1 cellular context compared by ENCODE assay signal in the genomic region with DNA sequence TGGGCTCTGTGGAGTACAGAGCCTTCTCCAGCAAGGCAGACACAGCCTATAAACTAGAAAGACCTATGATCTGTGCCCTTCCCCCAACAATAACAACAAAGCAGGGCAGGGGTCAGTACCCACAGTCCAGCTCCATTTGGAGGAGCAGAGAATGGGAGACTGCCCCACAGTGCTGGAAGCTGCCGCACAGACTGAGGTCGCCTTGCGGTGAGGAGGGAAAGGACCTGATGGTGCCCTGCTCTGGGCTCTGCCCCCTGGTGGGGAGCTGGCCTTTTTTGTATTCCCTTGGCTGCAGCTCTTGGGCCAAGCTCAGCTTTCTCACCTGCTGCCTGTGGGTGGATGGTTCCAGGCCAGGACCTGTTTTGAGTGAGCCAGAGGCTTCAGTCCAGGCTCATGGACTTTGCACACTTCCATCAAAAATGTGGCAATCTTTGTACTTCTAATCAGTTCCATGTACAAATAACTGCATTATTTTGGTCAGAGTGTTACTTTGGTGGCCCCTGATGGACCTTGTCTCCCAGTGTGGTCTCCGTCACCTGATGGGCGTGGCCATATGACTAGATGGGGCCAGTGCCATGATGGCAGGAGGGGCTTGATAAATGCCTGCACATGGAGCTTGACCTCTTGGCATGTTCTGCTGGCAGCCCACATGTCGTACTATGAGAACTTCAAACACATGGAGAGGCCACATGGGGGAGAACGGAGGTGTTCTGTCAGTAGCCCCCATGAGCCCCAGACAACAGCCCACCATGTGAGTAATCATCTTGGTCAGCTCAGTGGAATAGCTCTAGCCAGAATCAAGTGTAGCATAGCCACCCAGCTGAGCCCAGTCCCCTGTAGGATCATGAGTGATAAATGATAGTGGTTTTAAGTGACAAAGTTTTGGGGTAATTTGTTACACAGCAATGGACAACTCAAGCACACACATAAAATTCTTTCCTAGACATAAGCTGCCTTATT.
TF ChIP-seq lines count a peak whose summit lies in the region.

No MANE protein-coding gene starts in this region.

TF ChIP-seq in HepG2, 621 proteins besides CTCF, POLR2A, EP300 and RAD21 (continued from another document and continues in another):
- TF ChIP-seq, protein P1, sequence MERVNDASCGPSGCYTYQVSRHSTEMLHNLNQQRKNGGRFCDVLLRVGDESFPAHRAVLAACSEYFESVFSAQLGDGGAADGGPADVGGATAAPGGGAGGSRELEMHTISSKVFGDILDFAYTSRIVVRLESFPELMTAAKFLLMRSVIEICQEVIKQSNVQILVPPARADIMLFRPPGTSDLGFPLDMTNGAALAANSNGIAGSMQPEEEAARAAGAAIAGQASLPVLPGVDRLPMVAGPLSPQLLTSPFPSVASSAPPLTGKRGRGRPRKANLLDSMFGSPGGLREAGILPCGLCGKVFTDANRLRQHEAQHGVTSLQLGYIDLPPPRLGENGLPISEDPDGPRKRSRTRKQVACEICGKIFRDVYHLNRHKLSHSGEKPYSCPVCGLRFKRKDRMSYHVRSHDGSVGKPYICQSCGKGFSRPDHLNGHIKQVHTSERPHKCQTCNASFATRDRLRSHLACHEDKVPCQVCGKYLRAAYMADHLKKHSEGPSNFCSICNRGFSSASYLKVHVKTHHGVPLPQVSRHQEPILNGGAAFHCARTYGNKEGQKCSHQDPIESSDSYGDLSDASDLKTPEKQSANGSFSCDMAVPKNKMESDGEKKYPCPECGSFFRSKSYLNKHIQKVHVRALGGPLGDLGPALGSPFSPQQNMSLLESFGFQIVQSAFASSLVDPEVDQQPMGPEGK (CRISPR knock-in tag; IDR thresholded peaks at IDR 0.05): peak; percentile 50
- TF ChIP-seq, protein P2, sequence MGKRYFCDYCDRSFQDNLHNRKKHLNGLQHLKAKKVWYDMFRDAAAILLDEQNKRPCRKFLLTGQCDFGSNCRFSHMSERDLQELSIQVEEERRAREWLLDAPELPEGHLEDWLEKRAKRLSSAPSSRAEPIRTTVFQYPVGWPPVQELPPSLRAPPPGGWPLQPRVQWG (CRISPR knock-in tag; IDR thresholded peaks at IDR 0.05; ENCODE audit: borderline replicate concordance, low read depth): no peak
- TF ChIP-seq GTF3A (CRISPR knock-in tag; conservative IDR thresholded peaks at IDR 0.05): no peak
- no peak for TF ChIP-seq PRPF4 (IDR thresholded peaks at IDR 0.05; ENCODE audit: low read depth, low read length, poor library complexity, severe bottlenecking)
- TF ChIP-seq ZNF33B (CRISPR knock-in tag; IDR thresholded peaks at IDR 0.05): peak; percentile 23; the same call in 1 of the 2 replicates
- TF ChIP-seq ZNF7 (CRISPR knock-in tag; IDR thresholded peaks at IDR 0.05): no peak
- 0 out of 2 replicates have a peak, but pooled peaks have one; percentile 30 for TF ChIP-seq ZNF709 (CRISPR knock-in tag; IDR thresholded peaks at IDR 0.05)
- peak; percentile 77; the same call in 1 of the 2 replicates for TF ChIP-seq FOXC1 (CRISPR knock-in tag; IDR thresholded peaks at IDR 0.05; ENCODE audit: borderline replicate concordance)
- TF ChIP-seq RELA (CRISPR knock-in tag; IDR thresholded peaks at IDR 0.05): peak; percentile 50
- TF ChIP-seq, protein P3, sequence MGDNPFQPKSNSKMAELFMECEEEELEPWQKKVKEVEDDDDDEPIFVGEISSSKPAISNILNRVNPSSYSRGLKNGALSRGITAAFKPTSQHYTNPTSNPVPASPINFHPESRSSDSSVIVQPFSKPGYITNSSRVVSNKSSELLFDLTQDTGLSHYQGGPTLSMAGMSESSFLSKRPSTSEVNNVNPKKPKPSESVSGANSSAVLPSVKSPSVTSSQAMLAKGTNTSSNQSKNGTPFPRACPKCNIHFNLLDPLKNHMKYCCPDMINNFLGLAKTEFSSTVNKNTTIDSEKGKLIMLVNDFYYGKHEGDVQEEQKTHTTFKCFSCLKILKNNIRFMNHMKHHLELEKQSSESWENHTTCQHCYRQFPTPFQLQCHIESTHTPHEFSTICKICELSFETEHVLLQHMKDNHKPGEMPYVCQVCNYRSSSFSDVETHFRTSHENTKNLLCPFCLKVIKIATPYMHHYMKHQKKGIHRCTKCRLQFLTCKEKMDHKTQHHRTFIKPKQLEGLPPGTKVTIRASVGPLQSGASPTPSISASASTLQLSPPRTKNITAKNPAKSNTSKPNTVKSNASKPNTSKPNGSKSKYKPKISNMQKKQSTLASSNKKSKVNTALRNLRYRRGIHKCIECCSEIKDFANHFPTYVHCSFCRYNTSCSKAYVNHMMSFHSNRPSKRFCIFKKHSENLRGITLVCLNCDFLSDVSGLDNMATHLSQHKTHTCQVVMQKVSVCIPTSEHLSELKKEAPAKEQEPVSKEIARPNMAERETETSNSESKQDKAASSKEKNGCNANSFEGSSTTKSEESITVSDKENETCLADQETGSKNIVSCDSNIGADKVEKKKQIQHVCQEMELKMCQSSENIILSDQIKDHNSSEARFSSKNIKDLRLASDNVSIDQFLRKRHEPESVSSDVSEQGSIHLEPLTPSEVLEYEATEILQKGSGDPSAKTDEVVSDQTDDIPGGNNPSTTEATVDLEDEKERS (CRISPR knock-in tag; IDR thresholded peaks at IDR 0.05): peak; percentile 86; the same call in 1 of the 2 replicates
- no peak for TF ChIP-seq RARG (CRISPR knock-in tag; IDR thresholded peaks at IDR 0.05; ENCODE audit: low read depth)
- peak; percentile 89 for TF ChIP-seq ZNF792 (CRISPR knock-in tag; IDR thresholded peaks at IDR 0.05)
- TF ChIP-seq, protein P4, sequence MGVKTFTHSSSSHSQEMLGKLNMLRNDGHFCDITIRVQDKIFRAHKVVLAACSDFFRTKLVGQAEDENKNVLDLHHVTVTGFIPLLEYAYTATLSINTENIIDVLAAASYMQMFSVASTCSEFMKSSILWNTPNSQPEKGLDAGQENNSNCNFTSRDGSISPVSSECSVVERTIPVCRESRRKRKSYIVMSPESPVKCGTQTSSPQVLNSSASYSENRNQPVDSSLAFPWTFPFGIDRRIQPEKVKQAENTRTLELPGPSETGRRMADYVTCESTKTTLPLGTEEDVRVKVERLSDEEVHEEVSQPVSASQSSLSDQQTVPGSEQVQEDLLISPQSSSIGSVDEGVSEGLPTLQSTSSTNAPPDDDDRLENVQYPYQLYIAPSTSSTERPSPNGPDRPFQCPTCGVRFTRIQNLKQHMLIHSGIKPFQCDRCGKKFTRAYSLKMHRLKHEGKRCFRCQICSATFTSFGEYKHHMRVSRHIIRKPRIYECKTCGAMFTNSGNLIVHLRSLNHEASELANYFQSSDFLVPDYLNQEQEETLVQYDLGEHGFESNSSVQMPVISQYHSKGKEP (CRISPR knock-in tag; IDR thresholded peaks at IDR 0.05): peak; percentile 23; the same call in 1 of the 2 replicates
- TF ChIP-seq, protein P5, sequence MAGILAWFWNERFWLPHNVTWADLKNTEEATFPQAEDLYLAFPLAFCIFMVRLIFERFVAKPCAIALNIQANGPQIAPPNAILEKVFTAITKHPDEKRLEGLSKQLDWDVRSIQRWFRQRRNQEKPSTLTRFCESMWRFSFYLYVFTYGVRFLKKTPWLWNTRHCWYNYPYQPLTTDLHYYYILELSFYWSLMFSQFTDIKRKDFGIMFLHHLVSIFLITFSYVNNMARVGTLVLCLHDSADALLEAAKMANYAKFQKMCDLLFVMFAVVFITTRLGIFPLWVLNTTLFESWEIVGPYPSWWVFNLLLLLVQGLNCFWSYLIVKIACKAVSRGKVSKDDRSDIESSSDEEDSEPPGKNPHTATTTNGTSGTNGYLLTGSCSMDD (CRISPR knock-in tag; IDR thresholded peaks at IDR 0.05): no peak
- no peak for TF ChIP-seq ZNF703 (CRISPR knock-in tag; IDR thresholded peaks at IDR 0.05; ENCODE audit: borderline replicate concordance)
- TF ChIP-seq, protein P6, sequence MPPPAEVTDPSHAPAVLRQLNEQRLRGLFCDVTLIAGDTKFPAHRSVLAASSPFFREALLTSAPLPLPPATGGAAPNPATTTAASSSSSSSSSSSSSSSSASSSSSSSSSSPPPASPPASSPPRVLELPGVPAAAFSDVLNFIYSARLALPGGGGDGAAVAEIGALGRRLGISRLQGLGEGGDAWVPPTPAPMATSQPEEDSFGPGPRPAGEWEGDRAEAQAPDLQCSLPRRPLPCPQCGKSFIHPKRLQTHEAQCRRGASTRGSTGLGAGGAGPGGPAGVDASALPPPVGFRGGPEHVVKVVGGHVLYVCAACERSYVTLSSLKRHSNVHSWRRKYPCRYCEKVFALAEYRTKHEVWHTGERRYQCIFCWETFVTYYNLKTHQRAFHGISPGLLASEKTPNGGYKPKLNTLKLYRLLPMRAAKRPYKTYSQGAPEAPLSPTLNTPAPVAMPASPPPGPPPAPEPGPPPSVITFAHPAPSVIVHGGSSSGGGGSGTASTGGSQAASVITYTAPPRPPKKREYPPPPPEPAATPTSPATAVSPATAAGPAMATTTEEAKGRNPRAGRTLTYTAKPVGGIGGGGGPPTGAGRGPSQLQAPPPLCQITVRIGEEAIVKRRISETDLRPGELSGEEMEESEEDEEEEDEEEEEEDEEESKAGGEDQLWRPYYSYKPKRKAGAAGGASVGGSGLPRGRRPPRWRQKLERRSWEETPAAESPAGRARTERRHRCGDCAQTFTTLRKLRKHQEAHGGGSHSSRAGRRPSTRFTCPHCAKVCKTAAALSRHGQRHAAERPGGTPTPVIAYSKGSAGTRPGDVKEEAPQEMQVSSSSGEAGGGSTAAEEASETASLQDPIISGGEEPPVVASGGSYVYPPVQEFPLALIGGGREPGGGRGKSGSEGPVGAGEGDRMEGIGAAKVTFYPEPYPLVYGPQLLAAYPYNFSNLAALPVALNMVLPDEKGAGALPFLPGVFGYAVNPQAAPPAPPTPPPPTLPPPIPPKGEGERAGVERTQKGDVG (CRISPR knock-in tag; IDR thresholded peaks at IDR 0.05; ENCODE audit: borderline replicate concordance): no peak; the same call in none of the 2 replicates
- peak; percentile 89 for TF ChIP-seq ASH2L (IDR thresholded peaks at IDR 0.05; ENCODE audit: insufficient read length, low read depth, low read length)
- TF ChIP-seq NPAS2 (CRISPR knock-in tag; IDR thresholded peaks at IDR 0.05; ENCODE audit: borderline replicate concordance): no peak
- no peak for TF ChIP-seq ZNF138 (CRISPR knock-in tag; IDR thresholded peaks at IDR 0.05; ENCODE audit: low read depth)
- TF ChIP-seq, protein P7, sequence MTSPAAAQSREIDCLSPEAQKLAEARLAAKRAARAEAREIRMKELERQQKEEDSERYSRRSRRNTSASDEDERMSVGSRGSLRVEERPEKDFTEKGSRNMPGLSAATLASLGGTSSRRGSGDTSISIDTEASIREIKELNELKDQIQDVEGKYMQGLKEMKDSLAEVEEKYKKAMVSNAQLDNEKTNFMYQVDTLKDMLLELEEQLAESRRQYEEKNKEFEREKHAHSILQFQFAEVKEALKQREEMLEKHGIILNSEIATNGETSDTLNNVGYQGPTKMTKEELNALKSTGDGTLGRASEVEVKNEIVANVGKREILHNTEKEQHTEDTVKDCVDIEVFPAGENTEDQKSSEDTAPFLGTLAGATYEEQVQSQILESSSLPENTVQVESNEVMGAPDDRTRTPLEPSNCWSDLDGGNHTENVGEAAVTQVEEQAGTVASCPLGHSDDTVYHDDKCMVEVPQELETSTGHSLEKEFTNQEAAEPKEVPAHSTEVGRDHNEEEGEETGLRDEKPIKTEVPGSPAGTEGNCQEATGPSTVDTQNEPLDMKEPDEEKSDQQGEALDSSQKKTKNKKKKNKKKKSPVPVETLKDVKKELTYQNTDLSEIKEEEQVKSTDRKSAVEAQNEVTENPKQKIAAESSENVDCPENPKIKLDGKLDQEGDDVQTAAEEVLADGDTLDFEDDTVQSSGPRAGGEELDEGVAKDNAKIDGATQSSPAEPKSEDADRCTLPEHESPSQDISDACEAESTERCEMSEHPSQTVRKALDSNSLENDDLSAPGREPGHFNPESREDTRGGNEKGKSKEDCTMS (CRISPR knock-in tag; conservative IDR thresholded peaks at IDR 0.05): no peak
- TF ChIP-seq ZNF674 (CRISPR knock-in tag; IDR thresholded peaks at IDR 0.05; ENCODE audit: low read depth): no peak
- TF ChIP-seq ZFP36L1 (CRISPR knock-in tag; IDR thresholded peaks at IDR 0.05): no peak
- TF ChIP-seq RFX5 (IDR thresholded peaks at IDR 0.05; ENCODE audit: low read depth, low read length): no peak
- no peak for TF ChIP-seq FOXK2 (IDR thresholded peaks at IDR 0.05)
- TF ChIP-seq, protein P8, sequence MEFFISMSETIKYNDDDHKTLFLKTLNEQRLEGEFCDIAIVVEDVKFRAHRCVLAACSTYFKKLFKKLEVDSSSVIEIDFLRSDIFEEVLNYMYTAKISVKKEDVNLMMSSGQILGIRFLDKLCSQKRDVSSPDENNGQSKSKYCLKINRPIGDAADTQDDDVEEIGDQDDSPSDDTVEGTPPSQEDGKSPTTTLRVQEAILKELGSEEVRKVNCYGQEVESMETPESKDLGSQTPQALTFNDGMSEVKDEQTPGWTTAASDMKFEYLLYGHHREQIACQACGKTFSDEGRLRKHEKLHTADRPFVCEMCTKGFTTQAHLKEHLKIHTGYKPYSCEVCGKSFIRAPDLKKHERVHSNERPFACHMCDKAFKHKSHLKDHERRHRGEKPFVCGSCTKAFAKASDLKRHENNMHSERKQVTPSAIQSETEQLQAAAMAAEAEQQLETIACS (CRISPR knock-in tag; IDR thresholded peaks at IDR 0.05): no peak
- no peak for TF ChIP-seq FOXP1 (IDR thresholded peaks at IDR 0.05)
- peak; percentile 18; the same call in 1 of the 2 replicates for TF ChIP-seq FOXP1 (CRISPR knock-in tag; IDR thresholded peaks at IDR 0.05)
- TF ChIP-seq ERF (CRISPR knock-in tag; IDR thresholded peaks at IDR 0.05): peak; percentile 70
- TF ChIP-seq, protein P9, sequence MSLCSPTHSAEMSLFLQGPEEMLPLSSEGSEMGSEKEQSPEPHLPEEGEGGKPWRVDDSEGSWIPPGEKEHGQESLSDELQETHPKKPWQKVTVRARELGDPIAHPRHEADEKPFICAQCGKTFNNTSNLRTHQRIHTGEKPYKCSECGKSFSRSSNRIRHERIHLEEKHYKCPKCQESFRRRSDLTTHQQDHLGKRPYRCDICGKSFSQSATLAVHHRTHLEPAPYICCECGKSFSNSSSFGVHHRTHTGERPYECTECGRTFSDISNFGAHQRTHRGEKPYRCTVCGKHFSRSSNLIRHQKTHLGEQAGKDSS (CRISPR knock-in tag; IDR thresholded peaks at IDR 0.05; ENCODE audit: borderline replicate concordance, low read depth): peak; percentile 54; the same call in 1 of the 2 replicates
- peak; percentile 76 for TF ChIP-seq PHF5A (CRISPR knock-in tag; IDR thresholded peaks at IDR 0.05; ENCODE audit: low read depth, unreplicated experiment)
- TF ChIP-seq, protein P10, sequence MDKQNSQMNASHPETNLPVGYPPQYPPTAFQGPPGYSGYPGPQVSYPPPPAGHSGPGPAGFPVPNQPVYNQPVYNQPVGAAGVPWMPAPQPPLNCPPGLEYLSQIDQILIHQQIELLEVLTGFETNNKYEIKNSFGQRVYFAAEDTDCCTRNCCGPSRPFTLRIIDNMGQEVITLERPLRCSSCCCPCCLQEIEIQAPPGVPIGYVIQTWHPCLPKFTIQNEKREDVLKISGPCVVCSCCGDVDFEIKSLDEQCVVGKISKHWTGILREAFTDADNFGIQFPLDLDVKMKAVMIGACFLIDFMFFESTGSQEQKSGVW (CRISPR knock-in tag; IDR thresholded peaks at IDR 0.05; ENCODE audit: borderline replicate concordance): no peak
- peak; percentile 34; the same call in 1 of the 2 replicates for TF ChIP-seq BCL6 (CRISPR knock-in tag; IDR thresholded peaks at IDR 0.05)
- TF ChIP-seq, protein P11, sequence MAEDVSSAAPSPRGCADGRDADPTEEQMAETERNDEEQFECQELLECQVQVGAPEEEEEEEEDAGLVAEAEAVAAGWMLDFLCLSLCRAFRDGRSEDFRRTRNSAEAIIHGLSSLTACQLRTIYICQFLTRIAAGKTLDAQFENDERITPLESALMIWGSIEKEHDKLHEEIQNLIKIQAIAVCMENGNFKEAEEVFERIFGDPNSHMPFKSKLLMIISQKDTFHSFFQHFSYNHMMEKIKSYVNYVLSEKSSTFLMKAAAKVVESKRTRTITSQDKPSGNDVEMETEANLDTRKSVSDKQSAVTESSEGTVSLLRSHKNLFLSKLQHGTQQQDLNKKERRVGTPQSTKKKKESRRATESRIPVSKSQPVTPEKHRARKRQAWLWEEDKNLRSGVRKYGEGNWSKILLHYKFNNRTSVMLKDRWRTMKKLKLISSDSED (CRISPR knock-in tag; IDR thresholded peaks at IDR 0.05): no peak
- no peak for TF ChIP-seq FOXA1 (IDR thresholded peaks at IDR 0.05)
- TF ChIP-seq FOXA1 (CRISPR knock-in tag; IDR thresholded peaks at IDR 0.05): peak; percentile 49
